In genomic region chr11:30258679-30259078, GRCh38 we compare ENCODE assay signal across 26 cellular contexts. TPM values are rescaled to one million over a fixed set of nuclear protein-coding genes. Genes with fewer than 3 reads are reported as not detected.
DNase-seq lines count a peak whose midpoint lies in the region; ATAC-seq, FAIRE-seq and TF ChIP-seq lines count a peak whose summit lies in the region.
"Had no signal": no experiment of that assay in that cellular context is flagged by ENCODE, and none has a peak within 500 bp of the region (broad histone marks: within the 10 kb centered on the region; RNA-seq: fewer than 3 reads in every experiment).

No MANE protein-coding gene starts in this region.

- no peaks in the 10 kb centered on the region for H3K27me3 ChIP-seq in astrocyte (ENCODE audit: insufficient read depth, low read length)
- H3K27me3 ChIP-seq: SJSA1 had no signal

- no peaks in the 10 kb centered on the region for H3K36me3 ChIP-seq in astrocyte (ENCODE audit: insufficient read depth, low read length)
- H3K36me3 ChIP-seq: SJSA1 had no signal

- no peak overlapping the region for H3K27ac Mint-ChIP-seq in astrocyte (ENCODE audit: unreplicated experiment)
- H3K27ac Mint-ChIP-seq: B cell; CD4-positive, CD25-positive, alpha-beta regulatory T cell; T-helper 1 cell treated with Interleukin-12 subunit alpha and Interleukin-12 subunit beta and Interleukin-4 antibody, amounts not matched to agents 30 μg/mL and 1 μg/mL, for 36 hours had no signal

- H3K4me3 Mint-ChIP-seq in astrocyte (ENCODE audit: unreplicated experiment) = no peak overlapping the region
- H3K4me3 Mint-ChIP-seq: B cell; CD4-positive, CD25-positive, alpha-beta regulatory T cell; T-helper 1 cell treated with Interleukin-12 subunit alpha and Interleukin-12 subunit beta and Interleukin-4 antibody, amounts not matched to agents 30 μg/mL and 1 μg/mL, for 36 hours had no signal

- no peak overlapping the region for H2AFZ ChIP-seq in astrocyte (ENCODE audit: low read depth, low read length)

- no peak overlapping the region for H3K27ac ChIP-seq in astrocyte (ENCODE audit: low read depth, low read length)
- H3K27ac ChIP-seq: KMS-11, SJSA1 had no signal

- peaks cover 11% of the 10 kb centered on the region for H3K4me1 ChIP-seq in astrocyte (ENCODE audit: insufficient read depth, low read length)
- H3K4me1 ChIP-seq: Caco-2, SJSA1 had no signal

- no peaks in the 10 kb centered on the region for H3K79me2 ChIP-seq in astrocyte (ENCODE audit: insufficient read depth, low read length)

- H3K4me3 ChIP-seq in astrocyte (ENCODE audit: insufficient read depth, low read depth, low read length) = no peak overlapping the region
- H3K4me3 ChIP-seq: SJSA1 had no signal

- H3K36me3 Mint-ChIP-seq in astrocyte (ENCODE audit: low read depth, unreplicated experiment) = no peaks in the 10 kb centered on the region
- H3K36me3 Mint-ChIP-seq: CD4-positive, CD25-positive, alpha-beta regulatory T cell had no signal

- no peak for FAIRE-seq in astrocyte (lab: Jason Lieb, UNC)

- TF ChIP-seq CTCF in astrocyte (IDR thresholded peaks at IDR 0.05; ENCODE audit: insufficient read depth, low read depth, low read length) = no peak

- H3K9me3 ChIP-seq in astrocyte (ENCODE audit: insufficient read depth, low read depth, low read length) = no peaks in the 10 kb centered on the region
- H3K9me3 ChIP-seq: Caco-2, SJSA1 had no signal

- ATAC-seq in GM18520 (IDR thresholded peaks at IDR 0.05; ENCODE audit: unreplicated experiment) = peak; percentile 31
- ATAC-seq in GM21423 (IDR thresholded peaks at IDR 0.05; ENCODE audit: unreplicated experiment) = peak; percentile 28
- peak; percentile 47 for ATAC-seq in HG02981 (IDR thresholded peaks at IDR 0.05; ENCODE audit: unreplicated experiment)
- ATAC-seq in GM21390 (IDR thresholded peaks at IDR 0.05; ENCODE audit: unreplicated experiment) = no peak
- ATAC-seq in GM21619 (IDR thresholded peaks at IDR 0.05; ENCODE audit: unreplicated experiment) = no peak
- ATAC-seq: Panc1 had no signal

- H3K27me3 Mint-ChIP-seq in astrocyte (ENCODE audit: low read depth, unreplicated experiment) = no peaks in the 10 kb centered on the region

- no peaks in the 10 kb centered on the region for H4K20me1 ChIP-seq in astrocyte (ENCODE audit: insufficient read depth, low read length)

- no peak overlapping the region for H3K9ac ChIP-seq in astrocyte (ENCODE audit: low read length)
- H3K9ac ChIP-seq: KMS-11 had no signal

- no peak overlapping the region for H3K4me2 ChIP-seq in astrocyte (ENCODE audit: low read length)
- H3K4me2 ChIP-seq: KMS-11 had no signal

- peaks cover 6% of the 10 kb centered on the region for H3K9me3 Mint-ChIP-seq in astrocyte (ENCODE audit: unreplicated experiment)
- H3K9me3 Mint-ChIP-seq: T-helper 1 cell treated with Interleukin-12 subunit alpha and Interleukin-12 subunit beta and Interleukin-4 antibody, amounts not matched to agents 30 μg/mL and 1 μg/mL, for 36 hours had no signal

- DNase-seq in astrocyte (ENCODE audit: low read depth) (peak; percentile 6), kidney glomerular epithelial cell (lab: John Stamatoyannopoulos, UW) (no peak)
- DNase-seq in activated CD4-positive, alpha-beta T cell treated with anti-CD3 and anti-CD28 coated beads for 4 hours = no peak
- DNase-seq: 8988T; Caco-2; CD4-positive, CD25-positive, alpha-beta regulatory T cell; DMS153; GDM1; GOT3; NCI-H1417; NCI-H187; NCI-H446 treated with DMSO at 0.1 percent for 48 hours; NCI-H69 had no signal

- peaks cover 18% of the 10 kb centered on the region for H3K4me1 Mint-ChIP-seq in astrocyte (ENCODE audit: low read depth, unreplicated experiment)
- H3K4me1 Mint-ChIP-seq: B cell; CD4-positive, CD25-positive, alpha-beta regulatory T cell had no signal

RNA-seq across cellular contexts. Expression of gene FSHB, which starts 27.9 kb away (rescaled TPM):
- not detected in 2 replicates for total RNA-seq in astrocyte
- total RNA-seq: B cell; Caco-2; CD4-positive, CD25-positive, alpha-beta regulatory T cell; Daoy; HT-29; M059J; SJSA1 had no signal

Comparison
In these comparisons a context has a peak if more than half of its experiments do, and no peak if none do; other contexts are left out.
1. ATAC-seq: peak in GM18520 (single experiment), GM21423 (single experiment) and HG02981 (single experiment); none in GM21390 (single experiment) and GM21619 (single experiment).